ENCODE assay signal across 10 cellular contexts in genomic region chr18:48137354-48138208, GRCh38.
DNase-seq lines count a peak whose midpoint lies in the region; ATAC-seq and TF ChIP-seq lines count a peak whose summit lies in the region.
"Had no signal": no experiment of that assay in that cellular context is flagged by ENCODE, and none has a peak within 500 bp of the region (broad histone marks: within the 10 kb centered on the region; RNA-seq: fewer than 3 reads in every experiment).

No MANE protein-coding gene starts in this region.

- H3K27ac ChIP-seq in esophagus muscularis mucosa (replicated peaks in 1 of 4) (peak overlapping the region in 3 of 4 donors; percentile 23 to 58 (median 51)), ovary (peak overlapping the region in 1 of 2 donors; percentile 76)

- H3K4me1 ChIP-seq in NT2/D1 (ENCODE audit: insufficient read depth, insufficient read length): peaks cover 9% of the 10 kb centered on the region
- H3K4me1 ChIP-seq in esophagus muscularis mucosa: peaks cover 33 to 71% (median 61%) of the 10 kb centered on the region in 4 donors
- peaks cover 12% of the 10 kb centered on the region for H3K4me1 ChIP-seq in ovary (ENCODE audit: insufficient read depth)

- H3K4me3 ChIP-seq in NT2/D1 (ENCODE audit: insufficient read length, low read depth) (peak overlapping the region; percentile 40), esophagus muscularis mucosa (peak overlapping the region; percentile 63 to 78 (median 70)), ovary (peak overlapping the region; percentile 53)

- H3K36me3 ChIP-seq in NT2/D1 (ENCODE audit: insufficient read depth, insufficient read length, low read length) (no peaks in the 10 kb centered on the region), esophagus muscularis mucosa (no peaks in the 10 kb centered on the region), ovary (no peaks in the 10 kb centered on the region)

- TF ChIP-seq POLR2A in esophagus muscularis mucosa (IDR thresholded peaks at IDR 0.05; ENCODE audit: low read depth): no peak
- no peak for TF ChIP-seq POLR2A in ovary (IDR thresholded peaks at IDR 0.05)

- intact Hi-C loops in esophagus muscularis mucosa (cut with DNase I) (no loop called here), ovary (cut with DNase I) (no loop called here)

- H3K27me3 ChIP-seq in NT2/D1 (ENCODE audit: insufficient read depth, insufficient read length): peaks cover 48% of the 10 kb centered on the region
- peaks cover 0 to 15% (median 0%) of the 10 kb centered on the region in 4 donors for H3K27me3 ChIP-seq in esophagus muscularis mucosa
- H3K27me3 ChIP-seq in ovary: no peaks in the 10 kb centered on the region

- no peak for ATAC-seq in GM21717 (IDR thresholded peaks at IDR 0.05; ENCODE audit: unreplicated experiment)
- no peak for ATAC-seq in GM19023 (IDR thresholded peaks at IDR 0.05; ENCODE audit: unreplicated experiment)

- H3K9me3 ChIP-seq in NT2/D1 (ENCODE audit: insufficient read depth, low read length) (no peaks in the 10 kb centered on the region), esophagus muscularis mucosa (no peaks in the 10 kb centered on the region), ovary (no peaks in the 10 kb centered on the region)
- H3K9me3 ChIP-seq: SK-N-SH had no signal

- 69% methylated on average over 13 of the region's 13 CpGs for WGBS in esophagus muscularis mucosa
- WGBS in ovary, 3 donors: 47 to 55% (median 52%) methylated on average over 13 of the region's 13 CpGs

- DNase-seq in H4 (ENCODE audit: low spot score): peak; percentile 26
- DNase-seq in NT2/D1 (ENCODE audit: low read depth, low spot score): no peak
- DNase-seq in esophagus muscularis mucosa (ENCODE audit: extremely low spot score): no peak
- peak in 2 of 5 donors; percentile 44 for DNase-seq in ovary
- no peak for DNase-seq in middle frontal gyrus (ENCODE audit: extremely low spot score, low spot score)
- no peak for DNase-seq in cerebellum (ENCODE audit: low spot score)
- DNase-seq: central memory CD4-positive, alpha-beta T cell had no signal

- TF ChIP-seq EP300 in esophagus muscularis mucosa (IDR thresholded peaks at IDR 0.05) (no peak), ovary (IDR thresholded peaks at IDR 0.05) (no peak)

- peak overlapping the region; percentile 12 for H3K9ac ChIP-seq in NT2/D1 (ENCODE audit: insufficient read length, low read depth)
- H3K9ac ChIP-seq: SK-N-SH had no signal

- TF ChIP-seq CTCF in esophagus muscularis mucosa (IDR thresholded peaks at IDR 0.05) (no peak), ovary (IDR thresholded peaks at IDR 0.05) (no peak)
